8 cellular contexts compared by ENCODE assay signal in the genomic region with DNA sequence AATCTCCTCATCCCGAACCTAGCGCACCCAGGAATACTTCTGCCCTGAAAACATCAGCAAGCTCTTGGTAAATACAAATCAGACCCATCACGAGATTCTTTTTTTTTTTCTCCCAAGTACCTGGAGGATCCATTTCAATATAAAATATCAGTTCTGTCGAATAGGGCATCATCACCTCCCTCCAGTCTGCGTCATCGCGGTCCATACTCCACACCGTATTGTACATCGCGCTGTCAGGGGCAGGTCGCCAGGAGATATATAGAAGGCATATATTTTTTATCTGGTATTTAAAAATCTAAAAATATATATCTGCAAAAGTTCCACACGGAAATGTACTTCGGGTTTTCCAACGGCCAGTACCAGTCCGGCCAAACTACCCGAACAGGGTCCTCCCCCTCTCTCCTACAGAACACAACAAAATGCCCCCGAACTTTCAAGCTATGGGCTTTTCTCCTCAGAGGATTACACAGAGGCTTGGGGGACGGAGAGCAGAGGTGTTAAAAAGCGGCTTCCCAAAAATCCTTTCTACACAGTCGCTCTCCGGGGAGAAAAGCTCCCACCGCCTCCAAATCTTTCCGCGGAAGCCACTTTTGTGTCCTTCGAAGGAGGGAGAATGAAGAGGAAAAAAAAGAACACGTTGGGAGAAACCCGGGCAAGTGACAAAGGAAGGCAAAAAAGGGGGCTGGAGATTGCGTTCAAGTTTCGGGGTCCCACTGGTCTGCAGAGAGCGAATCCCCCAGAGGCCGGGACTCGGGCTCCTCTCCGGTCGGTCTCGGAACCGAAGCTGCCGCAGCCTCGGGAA. TPM values are rescaled to one million over a fixed set of nuclear protein-coding genes. Genes with fewer than 3 reads are reported as not detected.
DNase-seq lines count a peak whose midpoint lies in the region; ATAC-seq, FAIRE-seq and TF ChIP-seq lines count a peak whose summit lies in the region.

No MANE protein-coding gene starts in this region.

- no peaks in the 10 kb centered on the region for H3K27me3 ChIP-seq in neural progenitor cell

- H4K20me1 ChIP-seq in neural progenitor cell (ENCODE audit: low read depth), result peaks cover 44% of the 10 kb centered on the region

- peak overlapping the region; percentile 97 for H3K4me2 ChIP-seq in neural progenitor cell

- peaks cover 43% of the 10 kb centered on the region for H3K4me1 Mint-ChIP-seq in neural progenitor cell

- FAIRE-seq in GM19239 (lab: Jason Lieb, UNC) (peak; percentile 63), frontal cortex (lab: Jason Lieb, UNC) (no peak)

- peaks cover 44% of the 10 kb centered on the region for H3F3A ChIP-seq in neural progenitor cell (ENCODE audit: low read depth)

- H3K27ac Mint-ChIP-seq in neural progenitor cell, result peak overlapping the region; percentile 100

- peaks cover 5% of the 10 kb centered on the region for H3K27me3 Mint-ChIP-seq in neural progenitor cell (ENCODE audit: insufficient read depth, low read depth)

- no peaks in the 10 kb centered on the region for H3K9me3 ChIP-seq in neural progenitor cell (ENCODE audit: low read depth)

- H3K9ac ChIP-seq in neural progenitor cell, result peak overlapping the region; percentile 98

- H3K4me3 ChIP-seq in fibroblast of mammary gland (ENCODE audit: control insufficient read depth, low read depth, low read length), result peak overlapping the region; percentile 49
- peak overlapping the region; percentile 95 for H3K4me3 ChIP-seq in neural progenitor cell

- H3K9me3 Mint-ChIP-seq in neural progenitor cell, result no peaks in the 10 kb centered on the region

- H3K4me3 Mint-ChIP-seq in neural progenitor cell, result peak overlapping the region; percentile 97

- peaks cover 7% of the 10 kb centered on the region for H3K36me3 Mint-ChIP-seq in neural progenitor cell

- H3K36me3 ChIP-seq in neural progenitor cell, result peaks cover 5% of the 10 kb centered on the region

- DNase-seq in GM19239 (ENCODE audit: insufficient read length, low spot score), result no peak
- peak; percentile 34 for DNase-seq in NCI-H510A (lab: John Stamatoyannopoulos, UW)
- DNase-seq in activated CD8-positive, alpha-beta memory T cell treated with anti-CD3 and anti-CD28 coated beads, Interleukin-2, amount 50 U/mL, for 48 hours, result peak; percentile 56
- DNase-seq in fibroblast of mammary gland (ENCODE audit: low read depth), result peak; percentile 27
- peak; percentile 74 for DNase-seq in neural progenitor cell (ENCODE audit: low spot score)
- DNase-seq in frontal cortex (ENCODE audit: low spot score in 2 of 2), result no peak

- H3K4me1 ChIP-seq in neural progenitor cell, result peaks cover 43% of the 10 kb centered on the region

- TF ChIP-seq CTCF in fibroblast of mammary gland (conservative IDR thresholded peaks at IDR 0.05; ENCODE audit: control insufficient read depth, insufficient read depth, low read depth, low read length) (no peak), neural progenitor cell (IDR thresholded peaks at IDR 0.05) (no peak)

- H2AFZ ChIP-seq in neural progenitor cell (replicated peaks), result no peak overlapping the region

- ATAC-seq in HG03135 (IDR thresholded peaks at IDR 0.05; ENCODE audit: unreplicated experiment), result no peak
- ATAC-seq in HG03045 (IDR thresholded peaks at IDR 0.05; ENCODE audit: unreplicated experiment), result no peak

- H3K27ac ChIP-seq in neural progenitor cell, result peak overlapping the region; percentile 100

- peaks cover 54% of the 10 kb centered on the region for H3K79me2 ChIP-seq in neural progenitor cell (ENCODE audit: low read depth)

RNA-seq across cellular contexts. Expression of gene PIK3R3, which starts 0.5 kb away (rescaled TPM):
- total RNA-seq in neural progenitor cell (ENCODE audit: low replicate concordance), result 81.2 and 107 TPM in 2 replicates
- total RNA-seq in frontal cortex, result 33.4 TPM

RNA-seq across cellular contexts. Expression of gene TSPAN1, which starts 43.0 kb away (rescaled TPM):
- total RNA-seq in neural progenitor cell (ENCODE audit: low replicate concordance) (not detected in 2 replicates), frontal cortex (0.82 TPM)

RNA-seq across cellular contexts. Expression of gene P3R3URF, which starts 44.4 kb away (rescaled TPM):
- not detected in 2 replicates for total RNA-seq in neural progenitor cell (ENCODE audit: low replicate concordance)
- not detected for total RNA-seq in frontal cortex

Comparison
In these comparisons a context has a peak if more than half of its experiments do, and no peak if none do; other contexts are left out.
1. DNase-seq: peak in NCI-H510A (single experiment), activated CD8-positive, alpha-beta memory T cell treated with anti-CD3 and anti-CD28 coated beads, Interleukin-2, amount 50 U/mL, for 48 hours (single experiment), fibroblast of mammary gland (single experiment) and neural progenitor cell (single experiment); none in GM19239 (single experiment) and frontal cortex (0 of 2).